22 cellular contexts compared by ENCODE assay signal in genomic region chr2:128303095-128303791, GRCh38. TPM values are rescaled to one million over a fixed set of nuclear protein-coding genes. Genes with fewer than 3 reads are reported as not detected.
A peak's percentile ranks its signal among the peaks of the same experiment; 100 is the strongest.
DNase-seq lines count a peak whose midpoint lies in the region; ATAC-seq and TF ChIP-seq lines count a peak whose summit lies in the region.
"Had no signal": no experiment of that assay in that cellular context is flagged by ENCODE, and none has a peak within 500 bp of the region (broad histone marks: within the 10 kb centered on the region; RNA-seq: fewer than 3 reads in every experiment).

No MANE protein-coding gene starts in this region.

- no peak overlapping the region for H2AFZ ChIP-seq in GM23338

- no peaks in the 10 kb centered on the region for H3K36me3 ChIP-seq in breast epithelium
- no peaks in the 10 kb centered on the region for H3K36me3 ChIP-seq in muscle layer of colon (ENCODE audit: insufficient read depth, low read length)
- H3K36me3 ChIP-seq in GM23338 (ENCODE audit: insufficient read depth), result no peaks in the 10 kb centered on the region
- H3K36me3 ChIP-seq: cardiac muscle cell, pancreas had no signal

- H3K4me3 ChIP-seq in breast epithelium (no peak overlapping the region), muscle layer of colon (ENCODE audit: low read depth in 1 of 2, low read length in 2 of 2) (no peak overlapping the region), GM23338 (no peak overlapping the region)
- H3K4me3 ChIP-seq: cardiac muscle cell, pancreas had no signal

- H3K27ac Mint-ChIP-seq in type B pancreatic cell (peak overlapping the region; percentile 98), GM23338 (no peak overlapping the region)
- H3K27ac Mint-ChIP-seq in activated CD4-positive, alpha-beta T cell treated with anti-CD3 and anti-CD28 coated beads, Interleukin-2, amount 10 ng/mL, durations not matched to agents 24 days and 14 days, result no peak overlapping the region
- H3K27ac Mint-ChIP-seq: IgD-negative memory B cell; stimulated activated naive CD8-positive, alpha-beta T cell treated with anti-CD3 and anti-CD28 coated beads, Interleukin-15, Interleukin-2, amounts not matched to agents 100 ng/mL and 50 ng/mL, for 24 hours had no signal

- peaks cover 100% of the 10 kb centered on the region for H3K79me2 ChIP-seq in GM23338 (replicated peaks; ENCODE audit: insufficient read depth)

- intact Hi-C loops in Right ventricle myocardium superior (cut with DNase I), result loop anchor here (10.0 kb wide), 1 partner anchor 128 kb away; no protein-coding TSS in a partner anchor
- intact Hi-C loops in cardiac septum (cut with DNase I), result no loop called here
- intact Hi-C loops in breast epithelium (cut with DNase I; ENCODE audit: low total_unique reads), result no loop called here
- intact Hi-C loops in activated CD4-positive, alpha-beta T cell treated with anti-CD3 and anti-CD28 coated beads, Interleukin-2, amount 10 ng/mL, durations not matched to agents 24 days and 14 days (cut with micrococcal nuclease), result no loop called here

- H3K36me3 Mint-ChIP-seq in type B pancreatic cell (peaks cover 15% of the 10 kb centered on the region), GM23338 (ENCODE audit: low read depth) (peaks cover 4% of the 10 kb centered on the region; the same call in 2 of the 3 replicates)
- no peaks in the 10 kb centered on the region for H3K36me3 Mint-ChIP-seq in activated CD4-positive, alpha-beta T cell treated with anti-CD3 and anti-CD28 coated beads, Interleukin-2, amount 10 ng/mL, durations not matched to agents 24 days and 14 days (ENCODE audit: low read depth)
- H3K36me3 Mint-ChIP-seq: IgD-negative memory B cell had no signal

- no peak overlapping the region for H3K9ac ChIP-seq in muscle layer of colon (ENCODE audit: low read length)

- H3K9me2 ChIP-seq in GM23338 (ENCODE audit: insufficient read depth), result no peaks in the 10 kb centered on the region

- H3F3A ChIP-seq in GM23338 (replicated peaks; ENCODE audit: low read depth), result no peaks in the 10 kb centered on the region

- peaks cover 43% of the 10 kb centered on the region for H4K20me1 ChIP-seq in GM23338 (replicated peaks; ENCODE audit: insufficient read depth)

- H3K4me1 Mint-ChIP-seq in type B pancreatic cell (ENCODE audit: unreplicated experiment) (peaks cover 53% of the 10 kb centered on the region), GM23338 (peaks cover 62% of the 10 kb centered on the region)
- no peaks in the 10 kb centered on the region for H3K4me1 Mint-ChIP-seq in activated CD4-positive, alpha-beta T cell treated with anti-CD3 and anti-CD28 coated beads, Interleukin-2, amount 10 ng/mL, durations not matched to agents 24 days and 14 days

- H3K27ac ChIP-seq in breast epithelium (peak overlapping the region; percentile 7 to 98), muscle layer of colon (ENCODE audit: low read depth, low read length) (peak overlapping the region; percentile 88), GM23338 (ENCODE audit: low read depth) (no peak overlapping the region)
- H3K27ac ChIP-seq: cardiac muscle cell, HL-60, pancreas had no signal

- H3K4me1 ChIP-seq in breast epithelium (peaks cover 44 to 60% of the 10 kb centered on the region in 2 donors), muscle layer of colon (ENCODE audit: insufficient read depth, low read length) (peaks cover 78% of the 10 kb centered on the region), GM23338 (ENCODE audit: insufficient read depth) (peaks cover 17% of the 10 kb centered on the region)

- peak; percentile 32 for DNase-seq in Right ventricle myocardium superior
- no peak for DNase-seq in cardiac septum (ENCODE audit: low spot score)
- no peak for DNase-seq in breast epithelium (ENCODE audit: low spot score in 2 of 2)
- DNase-seq in type B pancreatic cell (ENCODE audit: extremely low spot score, unreplicated experiment), result no peak
- no peak for DNase-seq in GM23338 (ENCODE audit: low spot score)
- DNase-seq in activated CD4-positive, alpha-beta T cell treated with anti-CD3 and anti-CD28 coated beads, Interleukin-2, amount 10 ng/mL, durations not matched to agents 24 days and 14 days, result no peak
- DNase-seq: activated gamma-delta T cell treated with Interleukin-2 at 50 U/mL for 16 hours; DMS153; GF-D8; HCEC 1CT; NCI-H1694; NCI-H226; SHP77; stimulated activated CD4-positive, alpha-beta T cell treated with anti-CD3 and anti-CD28 coated beads, Interleukin-2, amount 100 ng/mL, for 24 hours had no signal

- TF ChIP-seq POLR2A in breast epithelium (IDR thresholded peaks at IDR 0.05), result no peak

- H3K4me3 Mint-ChIP-seq in type B pancreatic cell, result no peak overlapping the region
- no peak overlapping the region for H3K4me3 Mint-ChIP-seq in GM23338
- no peak overlapping the region for H3K4me3 Mint-ChIP-seq in activated CD4-positive, alpha-beta T cell treated with anti-CD3 and anti-CD28 coated beads, Interleukin-2, amount 10 ng/mL, durations not matched to agents 24 days and 14 days
- H3K4me3 Mint-ChIP-seq: CD14-positive monocyte; stimulated activated naive CD8-positive, alpha-beta T cell treated with anti-CD3 and anti-CD28 coated beads, Interleukin-15, Interleukin-2, amounts not matched to agents 100 ng/mL and 50 ng/mL, for 24 hours had no signal

- no peak for TF ChIP-seq CTCF in breast epithelium (IDR thresholded peaks at IDR 0.05)
- TF ChIP-seq CTCF in type B pancreatic cell (conservative IDR thresholded peaks at IDR 0.05), result no peak
- no peak for TF ChIP-seq CTCF in GM23338 (conservative IDR thresholded peaks at IDR 0.05; ENCODE audit: low read depth in 2 of 2)

- H3K27me3 ChIP-seq in breast epithelium (no peaks in the 10 kb centered on the region), muscle layer of colon (ENCODE audit: control insufficient read depth in 1 of 2, insufficient read depth in 2 of 2, low read length in 2 of 2) (no peaks in the 10 kb centered on the region), GM23338 (ENCODE audit: insufficient read depth) (no peaks in the 10 kb centered on the region)
- H3K27me3 ChIP-seq: cardiac muscle cell, pancreas had no signal

- H3K9me3 Mint-ChIP-seq in type B pancreatic cell (no peaks in the 10 kb centered on the region), GM23338 (no peaks in the 10 kb centered on the region; the same call in 1 of the 3 replicates)
- H3K9me3 Mint-ChIP-seq in activated CD4-positive, alpha-beta T cell treated with anti-CD3 and anti-CD28 coated beads, Interleukin-2, amount 10 ng/mL, durations not matched to agents 24 days and 14 days, result no peaks in the 10 kb centered on the region
- H3K9me3 Mint-ChIP-seq: stimulated activated naive CD8-positive, alpha-beta T cell treated with anti-CD3 and anti-CD28 coated beads, Interleukin-15, Interleukin-2, amounts not matched to agents 100 ng/mL and 50 ng/mL, for 24 hours had no signal

- H3K9me3 ChIP-seq in breast epithelium (no peaks in the 10 kb centered on the region), muscle layer of colon (ENCODE audit: low read length) (no peaks in the 10 kb centered on the region)
- H3K9me3 ChIP-seq: pancreas had no signal

- no peaks in the 10 kb centered on the region for H3K27me3 Mint-ChIP-seq in type B pancreatic cell
- H3K27me3 Mint-ChIP-seq in GM23338 (ENCODE audit: insufficient read depth, low read depth, poor library complexity), result peaks cover 7% of the 10 kb centered on the region
- no peaks in the 10 kb centered on the region for H3K27me3 Mint-ChIP-seq in activated CD4-positive, alpha-beta T cell treated with anti-CD3 and anti-CD28 coated beads, Interleukin-2, amount 10 ng/mL, durations not matched to agents 24 days and 14 days
- H3K27me3 Mint-ChIP-seq: IgD-negative memory B cell; stimulated activated naive CD8-positive, alpha-beta T cell treated with anti-CD3 and anti-CD28 coated beads, Interleukin-15, Interleukin-2, amounts not matched to agents 100 ng/mL and 50 ng/mL, for 24 hours had no signal

- H3K4me2 ChIP-seq in GM23338, result no peak overlapping the region

- no peak for ATAC-seq in Right ventricle myocardium superior (ENCODE audit: poor library complexity)
- no peak for ATAC-seq in GM21515 (IDR thresholded peaks at IDR 0.05; ENCODE audit: unreplicated experiment)
- ATAC-seq in GM23338, result no peak
- ATAC-seq: pancreas had no signal

TF ChIP-seq in GM23338, 12 proteins besides CTCF, POLR2A, EP300 and RAD21 (continues in another document):
- no peak for TF ChIP-seq POLR2AphosphoS5 (IDR thresholded peaks at IDR 0.05; ENCODE audit: low read depth)
- TF ChIP-seq NANOG (IDR thresholded peaks at IDR 0.05; ENCODE audit: borderline replicate concordance), result no peak
- TF ChIP-seq EZH2 (IDR thresholded peaks at IDR 0.05; ENCODE audit: low read depth, unreplicated experiment), result no peak
- no peak for TF ChIP-seq JUNB (IDR thresholded peaks at IDR 0.05; ENCODE audit: unreplicated experiment)
- no peak for TF ChIP-seq REST (IDR thresholded peaks at IDR 0.05; ENCODE audit: unreplicated experiment)

RNA-seq across cellular contexts. Expression of gene HS6ST1, which starts 15.4 kb away (rescaled TPM):
- 35.1 TPM for total RNA-seq in Right ventricle myocardium superior
- total RNA-seq in cardiac septum, result 14.4 TPM
- total RNA-seq in breast epithelium, result 10 to 100 TPM; 15.7 to 38.6 (median 29.8) TPM
- 64.9 and 75.2 TPM in 2 replicates for total RNA-seq in type B pancreatic cell (ENCODE audit: low replicate concordance)
- total RNA-seq in GM23338 (2014; rRNA removed; shearing (Covaris generic)), result 76.4 and 106 TPM in 2 replicates
- polyA plus RNA-seq in GM23338 (2016; fragmentation: Nextera tagmentation; extraction: Ambion mirVana), result 21.1 and 22.5 TPM in 2 replicates
- 20.1 and 22.0 TPM in 2 replicates for total RNA-seq in activated CD4-positive, alpha-beta T cell treated with anti-CD3 and anti-CD28 coated beads, Interleukin-2, amount 10 ng/mL, durations not matched to agents 24 days and 14 days
